15 cellular contexts compared by ENCODE assay signal in genomic region chr18:70058916-70059315, GRCh38.
A peak's percentile ranks its signal among the peaks of the same experiment; 100 is the strongest.
DNase-seq lines count a peak whose midpoint lies in the region; ATAC-seq and TF ChIP-seq lines count a peak whose summit lies in the region.
"Had no signal": no experiment of that assay in that cellular context is flagged by ENCODE, and none has a peak within 500 bp of the region (broad histone marks: within the 10 kb centered on the region; RNA-seq: fewer than 3 reads in every experiment).

No MANE protein-coding gene starts in this region.

- ATAC-seq in HG02571 (IDR thresholded peaks at IDR 0.05; ENCODE audit: unreplicated experiment) (peak; percentile 99), HG03159 (IDR thresholded peaks at IDR 0.05; ENCODE audit: unreplicated experiment) (peak; percentile 99)

- H3K4me1 ChIP-seq in testis (no peaks in the 10 kb centered on the region), esophagus squamous epithelium (no peaks in the 10 kb centered on the region)

- peak; percentile 18 for DNase-seq in GM12864 (ENCODE audit: low read depth)
- DNase-seq in GM19240 (ENCODE audit: insufficient read length, low spot score): peak; percentile 4
- DNase-seq in cardiac septum (ENCODE audit: low spot score): no peak
- no peak for DNase-seq in activated CD4-positive, alpha-beta T cell treated with anti-CD3 and anti-CD28 coated beads for 48 hours
- DNase-seq in testis: no peak
- no peak for DNase-seq in esophagus squamous epithelium (lab: John Stamatoyannopoulos, UW)
- DNase-seq: DMS53, endodermal cell, glutamatergic neuron, GOT3, KBM-7, SHP77 treated with DMSO at 0.1 percent for 48 hours had no signal

- H3K36me3 ChIP-seq in testis (ENCODE audit: low read depth, missing control alignments) (no peaks in the 10 kb centered on the region), esophagus squamous epithelium (peaks cover 0 to 57% (median 0%) of the 10 kb centered on the region in 3 donors)

- H3K27me3 ChIP-seq in testis: no peaks in the 10 kb centered on the region
- H3K27me3 ChIP-seq in esophagus squamous epithelium: no peaks in the 10 kb centered on the region

- no peak for TF ChIP-seq POLR2A in testis (IDR thresholded peaks at IDR 0.05)
- TF ChIP-seq POLR2A in esophagus squamous epithelium (IDR thresholded peaks at IDR 0.05): no peak

- H3K9me3 ChIP-seq in testis: no peaks in the 10 kb centered on the region
- H3K9me3 ChIP-seq in esophagus squamous epithelium: no peaks in the 10 kb centered on the region

- no peak for TF ChIP-seq CTCF in GM12864 (IDR thresholded peaks at IDR 0.05; ENCODE audit: low read depth, low read length, missing control alignments)
- TF ChIP-seq CTCF in testis (IDR thresholded peaks at IDR 0.05): no peak
- no peak for TF ChIP-seq CTCF in esophagus squamous epithelium (IDR thresholded peaks at IDR 0.05)

- intact Hi-C loops in cardiac septum (cut with DNase I) (no loop called here), testis (cut with DNase I; ENCODE audit: low total_unique reads) (no loop called here), esophagus squamous epithelium (cut with DNase I) (no loop called here)

- H3K27ac ChIP-seq in testis: no peak overlapping the region
- no peak overlapping the region for H3K27ac ChIP-seq in esophagus squamous epithelium
- H3K27ac ChIP-seq: VCaP had no signal

- H3K4me3 ChIP-seq in GM12864 (ENCODE audit: low read depth, low read length) (no peak overlapping the region), testis (no peak overlapping the region), esophagus squamous epithelium (no peak overlapping the region)

Comparison
In these comparisons a context has a peak if more than half of its experiments do, and no peak if none do; other contexts are left out.
1. DNase-seq: peak in GM12864 (single experiment) and GM19240 (single experiment); none in cardiac septum (single experiment), activated CD4-positive, alpha-beta T cell treated with anti-CD3 and anti-CD28 coated beads for 48 hours (single experiment), testis (single experiment) and esophagus squamous epithelium (single experiment).